In genomic region chr1:71780681-71781080, GRCh38 we compare ENCODE assay signal across 15 cellular contexts.
DNase-seq lines count a peak whose midpoint lies in the region; ATAC-seq, FAIRE-seq and TF ChIP-seq lines count a peak whose summit lies in the region.
"Had no signal": no experiment of that assay in that cellular context is flagged by ENCODE, and none has a peak within 500 bp of the region (broad histone marks: within the 10 kb centered on the region; RNA-seq: fewer than 3 reads in every experiment).

No MANE protein-coding gene starts in this region.

- H3K9ac ChIP-seq in neural progenitor cell, result no peak overlapping the region

- H3K9me3 Mint-ChIP-seq in neural progenitor cell, result no peaks in the 10 kb centered on the region
- H3K9me3 Mint-ChIP-seq: memory B cell had no signal

- H3K27ac ChIP-seq in osteoblast (ENCODE audit: low read depth, low read length), result no peak overlapping the region
- H3K27ac ChIP-seq in thyroid gland, result no peak overlapping the region
- no peak overlapping the region for H3K27ac ChIP-seq in neural progenitor cell
- H3K27ac ChIP-seq: ascending aorta, psoas muscle, thoracic aorta had no signal

- TF ChIP-seq CTCF in osteoblast (IDR thresholded peaks at IDR 0.05; ENCODE audit: extremely low read depth, low read depth, low read length) (no peak), thyroid gland (IDR thresholded peaks at IDR 0.05) (no peak), neural progenitor cell (IDR thresholded peaks at IDR 0.05) (no peak)

- H3K79me2 ChIP-seq in osteoblast (ENCODE audit: insufficient read depth, low read length), result no peaks in the 10 kb centered on the region
- H3K79me2 ChIP-seq in neural progenitor cell (ENCODE audit: low read depth), result no peaks in the 10 kb centered on the region

- H3K4me2 ChIP-seq in osteoblast (ENCODE audit: insufficient read depth, low read length) (no peak overlapping the region), neural progenitor cell (no peak overlapping the region)

- ATAC-seq in GM18867 (IDR thresholded peaks at IDR 0.05; ENCODE audit: unreplicated experiment) (peak; percentile 89), HG03457 (IDR thresholded peaks at IDR 0.05; ENCODE audit: unreplicated experiment) (peak; percentile 79)
- ATAC-seq: psoas muscle had no signal

- H3K4me1 ChIP-seq in osteoblast (ENCODE audit: insufficient read depth, low read length) (no peaks in the 10 kb centered on the region), thyroid gland (no peaks in the 10 kb centered on the region), neural progenitor cell (no peaks in the 10 kb centered on the region)
- H3K4me1 ChIP-seq: ascending aorta, psoas muscle had no signal

- no peak overlapping the region for H3K4me3 Mint-ChIP-seq in neural progenitor cell
- H3K4me3 Mint-ChIP-seq: memory B cell had no signal

- no peak for TF ChIP-seq POLR2A in H54 (IDR thresholded peaks at IDR 0.05; ENCODE audit: low read depth, low read length)
- TF ChIP-seq POLR2A in thyroid gland (IDR thresholded peaks at IDR 0.05), result no peak

- no peaks in the 10 kb centered on the region for H3K36me3 ChIP-seq in osteoblast (ENCODE audit: insufficient read depth, low read length)
- H3K36me3 ChIP-seq in thyroid gland, result no peaks in the 10 kb centered on the region
- no peaks in the 10 kb centered on the region for H3K36me3 ChIP-seq in neural progenitor cell
- H3K36me3 ChIP-seq: ascending aorta, thoracic aorta had no signal

- no peaks in the 10 kb centered on the region for H3K27me3 Mint-ChIP-seq in neural progenitor cell (ENCODE audit: insufficient read depth, low read depth)
- H3K27me3 Mint-ChIP-seq: memory B cell had no signal

- no peaks in the 10 kb centered on the region for H3K4me1 Mint-ChIP-seq in neural progenitor cell
- H3K4me1 Mint-ChIP-seq: memory B cell had no signal

- H3K9me3 ChIP-seq in osteoblast (ENCODE audit: low read depth, low read length) (no peaks in the 10 kb centered on the region), thyroid gland (no peaks in the 10 kb centered on the region), neural progenitor cell (ENCODE audit: low read depth) (no peaks in the 10 kb centered on the region)
- H3K9me3 ChIP-seq: ascending aorta, psoas muscle, thoracic aorta had no signal

- peak; percentile 6 for FAIRE-seq in H54 (lab: Jason Lieb, UNC)

- no peak overlapping the region for H3K4me3 ChIP-seq in osteoblast (ENCODE audit: insufficient read depth, low read length)
- H3K4me3 ChIP-seq in thyroid gland (replicated peaks in 1 of 3), result no peak overlapping the region
- H3K4me3 ChIP-seq in neural progenitor cell, result no peak overlapping the region
- H3K4me3 ChIP-seq: ascending aorta, psoas muscle, thoracic aorta had no signal

- no peak overlapping the region for H3K27ac Mint-ChIP-seq in neural progenitor cell
- H3K27ac Mint-ChIP-seq: memory B cell had no signal

- intact Hi-C loops in thyroid gland (cut with DNase I), result no loop called here

- H3K27me3 ChIP-seq in osteoblast (ENCODE audit: insufficient read depth, low read length) (no peaks in the 10 kb centered on the region), thyroid gland (no peaks in the 10 kb centered on the region), neural progenitor cell (no peaks in the 10 kb centered on the region)
- H3K27me3 ChIP-seq: ascending aorta had no signal

- no peak overlapping the region for H2AFZ ChIP-seq in osteoblast (ENCODE audit: low read length)
- H2AFZ ChIP-seq in neural progenitor cell (replicated peaks), result no peak overlapping the region

- WGBS in thyroid gland, 2 donors, result 97 to 98% methylated on average over 3 of the region's 3 CpGs

- DNase-seq in H54 (ENCODE audit: insufficient read length, low spot score), result no peak
- peak; percentile 32 for DNase-seq in osteoblast (ENCODE audit: insufficient read length, low spot score, missing footprints)
- no peak for DNase-seq in thyroid gland
- no peak for DNase-seq in neural progenitor cell (ENCODE audit: low spot score)
- no peak for DNase-seq in HuH-7 (ENCODE audit: low spot score)
- DNase-seq: activated CD8-positive, alpha-beta memory T cell treated with anti-CD3 and anti-CD28 coated beads, Interleukin-2, amount 50 U/mL, for 4 hours; DMS53; hippocampal formation; NCI-H187 treated with DMSO at 0.1 percent for 48 hours; psoas muscle had no signal

- no peaks in the 10 kb centered on the region for H3K36me3 Mint-ChIP-seq in neural progenitor cell
- H3K36me3 Mint-ChIP-seq: memory B cell had no signal

- H4K20me1 ChIP-seq in osteoblast (ENCODE audit: insufficient read depth, low read length), result no peaks in the 10 kb centered on the region
- no peaks in the 10 kb centered on the region for H4K20me1 ChIP-seq in neural progenitor cell (ENCODE audit: low read depth)

- no peaks in the 10 kb centered on the region for H3F3A ChIP-seq in neural progenitor cell (ENCODE audit: low read depth)
